11 cellular contexts compared by ENCODE assay signal in genomic region chr9:137456061-137456863, GRCh38. TPM values are rescaled to one million over a fixed set of nuclear protein-coding genes. Genes with fewer than 3 reads are reported as not detected.
DNase-seq lines count a peak whose midpoint lies in the region; ATAC-seq and FAIRE-seq lines count a peak whose summit lies in the region.
"Had no signal": no experiment of that assay in that cellular context is flagged by ENCODE, and none has a peak within 500 bp of the region (broad histone marks: within the 10 kb centered on the region; RNA-seq: fewer than 3 reads in every experiment).

No MANE protein-coding gene starts in this region.

- DNase-seq in activated naive CD4-positive, alpha-beta T cell treated with anti-CD3 and anti-CD28 coated beads, Interleukin-2, amount 10 ng/mL, durations not matched to agents 7 days and 5 days, result peak; percentile 18
- no peak for DNase-seq in activated naive CD4-positive, alpha-beta T cell treated with Interleukin-2 at 50 U/mL for 16 hours
- DNase-seq in adipocyte (ENCODE audit: low read depth), result peak; percentile 81
- DNase-seq in stimulated activated naive B cell treated with anti-CD40 and anti-IgM and Interleukin-4, amounts not matched to agents 10 μg/mL and 1 μg/mL and 100 μg/mL, for 72 hours, result no peak
- no peak for DNase-seq in small intestine
- no peak for DNase-seq in stimulated activated CD4-positive, alpha-beta T cell treated with anti-CD3 and anti-CD28 coated beads, Interleukin-4, amount 100 ng/mL, for 4 hours
- DNase-seq in activated gamma-delta T cell (lab: John Stamatoyannopoulos, UW), result no peak
- DNase-seq: esophagus squamous epithelium, NCI-H226 had no signal

- H3K36me3 ChIP-seq in adipocyte (ENCODE audit: control insufficient read depth, insufficient read depth, low read length, severe bottlenecking), result peaks cover 22% of the 10 kb centered on the region
- no peaks in the 10 kb centered on the region for H3K36me3 ChIP-seq in small intestine (ENCODE audit: control insufficient read depth in 2 of 2, insufficient read depth in 2 of 2, low read length in 2 of 2)

- WGBS in small intestine, 3 donors, result 64 to 81% (median 74%) methylated on average over 12 of the region's 12 CpGs

- H3K27me3 Mint-ChIP-seq in activated naive CD4-positive, alpha-beta T cell treated with anti-CD3 and anti-CD28 coated beads, Interleukin-2, amount 10 ng/mL, durations not matched to agents 7 days and 5 days, result no peaks in the 10 kb centered on the region
- no peaks in the 10 kb centered on the region for H3K27me3 Mint-ChIP-seq in stimulated activated naive B cell treated with anti-CD40 and anti-IgM and Interleukin-4, amounts not matched to agents 10 μg/mL and 1 μg/mL and 100 μg/mL, for 72 hours
- H3K27me3 Mint-ChIP-seq: activated T-helper 17 cell treated with anti-CD3 and anti-CD28 coated beads, Interleukin-2, amount 50 U/mL, for 72 hours had no signal

- peaks cover 10% of the 10 kb centered on the region for H3K36me3 Mint-ChIP-seq in activated naive CD4-positive, alpha-beta T cell treated with anti-CD3 and anti-CD28 coated beads, Interleukin-2, amount 10 ng/mL, durations not matched to agents 7 days and 5 days
- peaks cover 14 to 31% of the 10 kb centered on the region in 2 donors for H3K36me3 Mint-ChIP-seq in stimulated activated naive B cell treated with anti-CD40 and anti-IgM and Interleukin-4, amounts not matched to agents 10 μg/mL and 1 μg/mL and 100 μg/mL, for 72 hours

- H3K9me3 ChIP-seq in adipocyte (ENCODE audit: control insufficient read depth, low read length) (no peaks in the 10 kb centered on the region), small intestine (ENCODE audit: control insufficient read depth, low read depth) (no peaks in the 10 kb centered on the region)
- H3K9me3 ChIP-seq: esophagus squamous epithelium had no signal

- H3K4me3 Mint-ChIP-seq in activated naive CD4-positive, alpha-beta T cell treated with anti-CD3 and anti-CD28 coated beads, Interleukin-2, amount 10 ng/mL, durations not matched to agents 7 days and 5 days, result peak overlapping the region; percentile 21
- no peak overlapping the region for H3K4me3 Mint-ChIP-seq in stimulated activated naive B cell treated with anti-CD40 and anti-IgM and Interleukin-4, amounts not matched to agents 10 μg/mL and 1 μg/mL and 100 μg/mL, for 72 hours
- H3K4me3 Mint-ChIP-seq: activated T-helper 17 cell treated with anti-CD3 and anti-CD28 coated beads, Interleukin-2, amount 50 U/mL, for 72 hours had no signal

- H3K9me3 Mint-ChIP-seq in activated naive CD4-positive, alpha-beta T cell treated with anti-CD3 and anti-CD28 coated beads, Interleukin-2, amount 10 ng/mL, durations not matched to agents 7 days and 5 days, result no peaks in the 10 kb centered on the region
- H3K9me3 Mint-ChIP-seq in stimulated activated naive B cell treated with anti-CD40 and anti-IgM and Interleukin-4, amounts not matched to agents 10 μg/mL and 1 μg/mL and 100 μg/mL, for 72 hours, result no peaks in the 10 kb centered on the region
- H3K9me3 Mint-ChIP-seq: activated T-helper 17 cell treated with anti-CD3 and anti-CD28 coated beads, Interleukin-2, amount 50 U/mL, for 72 hours had no signal

- H3K27me3 ChIP-seq in adipocyte (replicated peaks; ENCODE audit: control insufficient read depth, insufficient read depth, low read length) (no peaks in the 10 kb centered on the region), layer of hippocampus (ENCODE audit: control insufficient read depth, insufficient read depth, low read length) (no peaks in the 10 kb centered on the region), small intestine (ENCODE audit: control insufficient read depth in 2 of 2, insufficient read depth in 2 of 2, low read length in 2 of 2) (no peaks in the 10 kb centered on the region)
- H3K27me3 ChIP-seq: esophagus squamous epithelium had no signal

- FAIRE-seq in small intestine (lab: Jason Lieb, UNC), result no peak

- peaks cover 55% of the 10 kb centered on the region for H3K4me1 Mint-ChIP-seq in activated naive CD4-positive, alpha-beta T cell treated with anti-CD3 and anti-CD28 coated beads, Interleukin-2, amount 10 ng/mL, durations not matched to agents 7 days and 5 days
- peaks cover 30 to 68% of the 10 kb centered on the region in 2 donors for H3K4me1 Mint-ChIP-seq in stimulated activated naive B cell treated with anti-CD40 and anti-IgM and Interleukin-4, amounts not matched to agents 10 μg/mL and 1 μg/mL and 100 μg/mL, for 72 hours
- H3K4me1 Mint-ChIP-seq: activated T-helper 17 cell treated with anti-CD3 and anti-CD28 coated beads, Interleukin-2, amount 50 U/mL, for 72 hours had no signal

- H3K27ac ChIP-seq in layer of hippocampus (ENCODE audit: low read depth, low read length), result peak overlapping the region; percentile 75
- H3K27ac ChIP-seq in small intestine (ENCODE audit: low read depth in 1 of 2, low read length in 1 of 2), result no peak overlapping the region

- H3K27ac Mint-ChIP-seq in activated naive CD4-positive, alpha-beta T cell treated with anti-CD3 and anti-CD28 coated beads, Interleukin-2, amount 10 ng/mL, durations not matched to agents 7 days and 5 days, result no peak overlapping the region
- H3K27ac Mint-ChIP-seq in stimulated activated naive B cell treated with anti-CD40 and anti-IgM and Interleukin-4, amounts not matched to agents 10 μg/mL and 1 μg/mL and 100 μg/mL, for 72 hours, result peak overlapping the region; percentile 57
- H3K27ac Mint-ChIP-seq: activated T-helper 17 cell treated with anti-CD3 and anti-CD28 coated beads, Interleukin-2, amount 50 U/mL, for 72 hours had no signal

- H3K4me3 ChIP-seq in adipocyte (ENCODE audit: low read length) (peak overlapping the region; percentile 20), small intestine (ENCODE audit: low read depth in 1 of 2, low read length in 2 of 2) (no peak overlapping the region)
- H3K4me3 ChIP-seq: esophagus squamous epithelium had no signal

- H3K4me1 ChIP-seq in adipocyte (ENCODE audit: control insufficient read depth, insufficient read depth, low read length) (peaks cover 29% of the 10 kb centered on the region), small intestine (ENCODE audit: control insufficient read depth in 2 of 2, insufficient read depth in 1 of 2, low read depth in 1 of 2, low read length in 1 of 2) (peaks cover 8 to 9% of the 10 kb centered on the region in 2 donors)

- CTCF ChIA-PET in activated naive CD4-positive, alpha-beta T cell treated with anti-CD3 and anti-CD28 coated beads, Interleukin-2, amount 10 ng/mL, durations not matched to agents 7 days and 5 days (lab: Charles Lee), result no interaction called here

- ATAC-seq in stimulated activated naive B cell treated with anti-CD40 and anti-IgM and Interleukin-4, amounts not matched to agents 10 μg/mL and 1 μg/mL and 100 μg/mL, for 72 hours (replicated peaks), result no peak
- ATAC-seq: activated T-helper 17 cell treated with anti-CD3 and anti-CD28 coated beads, Interleukin-2, amount 50 U/mL, for 72 hours had no signal

- H3K9ac ChIP-seq in adipocyte (ENCODE audit: low read length), result peak overlapping the region; percentile 27

RNA-seq across cellular contexts. Expression of gene NSMF, which starts 2.9 kb away (rescaled TPM):
- polyA plus RNA-seq in small intestine, result 10 to 100 TPM; 34.0 to 76.9 (median 57.3) TPM

RNA-seq across cellular contexts. Expression of gene ENTPD8, which starts 15.1 kb away (rescaled TPM):
- 10 to 100 TPM; 15.9 to 85.4 (median 62.8) TPM for polyA plus RNA-seq in small intestine

RNA-seq across cellular contexts. Expression of gene NOXA1, which starts 33.1 kb away (rescaled TPM):
- 10 to 100 TPM in 2 of 3 donors, 1 to 10 TPM in 1; 8.0 to 38.0 (median 24.9) TPM for polyA plus RNA-seq in small intestine

RNA-seq across cellular contexts. Expression of gene EXD3, which starts 33.3 kb away (rescaled TPM):
- polyA plus RNA-seq in small intestine, result 10 to 100 TPM; 15.0 to 36.2 (median 28.6) TPM

Comparison
In these comparisons a context has a peak if more than half of its experiments do, and no peak if none do; other contexts are left out.
1. DNase-seq: peak in activated naive CD4-positive, alpha-beta T cell treated with anti-CD3 and anti-CD28 coated beads, Interleukin-2, amount 10 ng/mL, durations not matched to agents 7 days and 5 days (single experiment) and adipocyte (single experiment); none in activated naive CD4-positive, alpha-beta T cell treated with Interleukin-2 at 50 U/mL for 16 hours (single experiment), stimulated activated naive B cell treated with anti-CD40 and anti-IgM and Interleukin-4, amounts not matched to agents 10 μg/mL and 1 μg/mL and 100 μg/mL, for 72 hours (single experiment), small intestine (single experiment), stimulated activated CD4-positive, alpha-beta T cell treated with anti-CD3 and anti-CD28 coated beads, Interleukin-4, amount 100 ng/mL, for 4 hours (0 of 2) and activated gamma-delta T cell (single experiment).